ENCODE assay signal across 18 cellular contexts in the genomic region with DNA sequence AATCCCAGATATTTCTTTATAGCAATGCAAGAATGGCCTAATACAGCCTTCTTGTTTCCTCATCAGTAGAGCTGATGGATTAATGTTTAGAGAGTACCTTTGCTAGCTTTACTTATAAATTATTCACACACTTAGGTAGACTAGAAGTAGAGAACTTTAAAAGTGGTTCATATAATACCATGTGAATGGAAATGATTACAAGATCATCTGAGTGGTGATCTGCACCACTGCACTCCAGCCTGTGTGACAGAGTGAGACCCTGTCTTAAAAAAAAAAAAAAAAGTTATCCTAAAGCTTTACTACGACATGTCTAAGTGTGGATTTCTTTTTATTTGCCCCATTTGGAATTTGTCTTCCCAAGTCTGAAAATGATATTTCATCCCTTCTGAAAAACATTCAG. TPM values are rescaled to one million over a fixed set of nuclear protein-coding genes. Genes with fewer than 3 reads are reported as not detected.
A peak's percentile ranks its signal among the peaks of the same experiment; 100 is the strongest.
DNase-seq lines count a peak whose midpoint lies in the region; ATAC-seq, FAIRE-seq and TF ChIP-seq lines count a peak whose summit lies in the region.
"Had no signal": no experiment of that assay in that cellular context is flagged by ENCODE, and none has a peak within 500 bp of the region (broad histone marks: within the 10 kb centered on the region; RNA-seq: fewer than 3 reads in every experiment).

No MANE protein-coding gene starts in this region.

- peaks cover 77% of the 10 kb centered on the region for H3K36me3 ChIP-seq in endodermal cell (ENCODE audit: control insufficient read depth, insufficient read depth, low read length)

- no peaks in the 10 kb centered on the region for H3K27me3 ChIP-seq in endodermal cell (ENCODE audit: control insufficient read depth, insufficient read depth, low read length, poor library complexity, severe bottlenecking)

- peaks cover 53 to 71% of the 10 kb centered on the region in 2 donors for H3K36me3 Mint-ChIP-seq in stimulated activated naive B cell treated with anti-CD40 and anti-IgM and Interleukin-4, amounts not matched to agents 10 μg/mL and 1 μg/mL and 100 μg/mL, for 72 hours
- peaks cover 57% of the 10 kb centered on the region for H3K36me3 Mint-ChIP-seq in endodermal cell (ENCODE audit: low read depth)

- TF ChIP-seq CTCF in endodermal cell (conservative IDR thresholded peaks at IDR 0.05): no peak

- H3K9ac ChIP-seq in endodermal cell (ENCODE audit: extremely low read depth, low read length, poor library complexity, severe bottlenecking): no peak overlapping the region

- H3K27me3 Mint-ChIP-seq in stimulated activated naive B cell treated with anti-CD40 and anti-IgM and Interleukin-4, amounts not matched to agents 10 μg/mL and 1 μg/mL and 100 μg/mL, for 72 hours: no peaks in the 10 kb centered on the region
- no peaks in the 10 kb centered on the region for H3K27me3 Mint-ChIP-seq in endodermal cell (ENCODE audit: insufficient read depth)
- H3K27me3 Mint-ChIP-seq: CD4-positive, alpha-beta memory T cell had no signal

- H3K4me1 ChIP-seq in endodermal cell (ENCODE audit: control insufficient read depth, insufficient read depth, low read length): no peaks in the 10 kb centered on the region

- 100% methylated on average over 1 of the region's 1 CpG; no CpG with 5 or more reads in 1 of the 2 experiments for WGBS in endodermal cell (ENCODE audit: insufficient coverage in 1 of 2, insufficient read length in 1 of 2), 2 experiments

- peaks cover 0 to 4% of the 10 kb centered on the region in 2 donors for H3K9me3 Mint-ChIP-seq in stimulated activated naive B cell treated with anti-CD40 and anti-IgM and Interleukin-4, amounts not matched to agents 10 μg/mL and 1 μg/mL and 100 μg/mL, for 72 hours
- no peaks in the 10 kb centered on the region for H3K9me3 Mint-ChIP-seq in endodermal cell
- H3K9me3 Mint-ChIP-seq: CD4-positive, alpha-beta memory T cell; GM23338; H9 had no signal

- no peak overlapping the region for H3K4me3 ChIP-seq in endodermal cell (ENCODE audit: low read length)
- H3K4me3 ChIP-seq: GM23338 had no signal

- H3K4me3 Mint-ChIP-seq in stimulated activated naive B cell treated with anti-CD40 and anti-IgM and Interleukin-4, amounts not matched to agents 10 μg/mL and 1 μg/mL and 100 μg/mL, for 72 hours: peak overlapping the region; percentile 14 to 16
- H3K4me3 Mint-ChIP-seq in endodermal cell: no peak overlapping the region
- H3K4me3 Mint-ChIP-seq: CD4-positive, alpha-beta memory T cell; GM23338; H9 had no signal

- H3K27ac Mint-ChIP-seq in stimulated activated naive B cell treated with anti-CD40 and anti-IgM and Interleukin-4, amounts not matched to agents 10 μg/mL and 1 μg/mL and 100 μg/mL, for 72 hours: no peak overlapping the region
- no peak overlapping the region for H3K27ac Mint-ChIP-seq in endodermal cell
- H3K27ac Mint-ChIP-seq: CD4-positive, alpha-beta memory T cell; GM23338 had no signal

- no peak for DNase-seq in GM19239 (ENCODE audit: insufficient read length, low spot score)
- DNase-seq in amniotic epithelial cell (ENCODE audit: low read depth): peak; percentile 13
- DNase-seq in kidney tubule cell (ENCODE audit: low spot score): peak; percentile 7
- no peak for DNase-seq in stimulated activated naive B cell treated with anti-CD40 and anti-IgM and Interleukin-4, amounts not matched to agents 10 μg/mL and 1 μg/mL and 100 μg/mL, for 72 hours
- no peak for DNase-seq in SHP77 (lab: John Stamatoyannopoulos, UW)
- no peak for DNase-seq in endodermal cell
- DNase-seq: C1 segment of cervical spinal cord; CD4-positive, alpha-beta memory T cell; COR-L47; DMS153; DND-41; H9 had no signal

- H3K27ac ChIP-seq in endodermal cell (ENCODE audit: low read depth, low read length): no peak overlapping the region

- peaks cover 15 to 43% of the 10 kb centered on the region in 2 donors for H3K4me1 Mint-ChIP-seq in stimulated activated naive B cell treated with anti-CD40 and anti-IgM and Interleukin-4, amounts not matched to agents 10 μg/mL and 1 μg/mL and 100 μg/mL, for 72 hours
- H3K4me1 Mint-ChIP-seq in endodermal cell: peaks cover 2% of the 10 kb centered on the region

- FAIRE-seq in GM19239 (lab: Jason Lieb, UNC): peak; percentile 56
- FAIRE-seq: G401.6, GM12892 had no signal

- H3K9me3 ChIP-seq in endodermal cell (ENCODE audit: control insufficient read depth, low read length): no peaks in the 10 kb centered on the region

- peak; percentile 78 to 85 for ATAC-seq in stimulated activated naive B cell treated with anti-CD40 and anti-IgM and Interleukin-4, amounts not matched to agents 10 μg/mL and 1 μg/mL and 100 μg/mL, for 72 hours (replicated peaks)
- ATAC-seq in GM21786 (IDR thresholded peaks at IDR 0.05; ENCODE audit: unreplicated experiment): no peak
- ATAC-seq: GM23338, HCT116 had no signal

RNA-seq across cellular contexts. Expression of gene LRRTM2, which starts 23.2 kb away (rescaled TPM):
- not detected for total RNA-seq in endodermal cell
- polyA plus RNA-seq in endodermal cell (2013, experiment 1 of 2): 6.3 TPM
- 3.5 TPM for polyA plus RNA-seq in endodermal cell (2013, experiment 2 of 2)
- total RNA-seq: A172; CD4-positive, alpha-beta memory T cell; GM23338; H9 had no signal
- polyA plus RNA-seq: CD4-positive, alpha-beta memory T cell had no signal

Comparison
In these comparisons a context has a peak if more than half of its experiments do, and no peak if none do; other contexts are left out.
1. DNase-seq: peak in amniotic epithelial cell (single experiment) and kidney tubule cell (single experiment); none in GM19239 (single experiment), stimulated activated naive B cell treated with anti-CD40 and anti-IgM and Interleukin-4, amounts not matched to agents 10 μg/mL and 1 μg/mL and 100 μg/mL, for 72 hours (single experiment), SHP77 (0 of 2) and endodermal cell (single experiment).